In the genomic region with DNA sequence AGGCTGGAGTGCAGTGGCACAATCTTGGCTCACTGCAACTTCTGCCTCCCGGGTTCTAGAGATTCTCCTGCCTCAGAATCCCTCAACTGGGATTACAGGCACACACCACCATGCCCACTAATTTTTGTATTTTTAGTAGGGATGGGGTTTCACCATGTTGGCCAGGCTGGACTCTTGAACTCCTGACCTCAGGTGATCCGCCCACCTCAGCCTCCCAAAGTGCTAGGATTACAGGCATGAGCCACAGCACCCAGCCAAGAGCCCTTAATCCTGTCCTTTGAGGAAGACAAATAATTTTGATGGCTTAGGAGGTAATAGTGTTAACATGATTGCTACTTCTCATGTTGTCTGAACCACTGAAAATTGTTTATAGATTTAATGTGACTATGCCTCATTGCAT, we compare ENCODE assay signal across 19 cellular contexts. TPM values are rescaled to one million over a fixed set of nuclear protein-coding genes. Genes with fewer than 3 reads are reported as not detected.
"Had no signal": no experiment of that assay in that cellular context is flagged by ENCODE, and none has a peak within 500 bp of the region (broad histone marks: within the 10 kb centered on the region; RNA-seq: fewer than 3 reads in every experiment).

No MANE protein-coding gene starts in this region.

RNA-seq across cellular contexts. Expression of a gene that starts 39.1 kb away (rescaled TPM):
- total RNA-seq: activated B cell treated with CpG ODN at 0.5 μM for 24 hours; activated CD4-positive, alpha-beta memory T cell treated with anti-CD3 and anti-CD28 coated beads for 36 hours; activated CD4-positive, alpha-beta T cell treated with anti-CD3 and anti-CD28 coated beads, Interleukin-2, amount 10 ng/mL, durations not matched to agents 24 days and 14 days; activated CD8-positive, alpha-beta memory T cell treated with anti-CD3 and anti-CD28 coated beads for 36 hours; activated CD8-positive, alpha-beta T cell treated with anti-CD3 and anti-CD28 coated beads for 36 hours; activated naive CD4-positive, alpha-beta T cell treated with anti-CD3 and anti-CD28 coated beads for 36 hours; activated naive CD4-positive, alpha-beta T cell treated with anti-CD3 and anti-CD28 coated beads, Interleukin-2, amount 50 U/mL, for 72 hours; activated naive CD8-positive, alpha-beta T cell treated with anti-CD3 and anti-CD28 coated beads for 36 hours; activated T-cell treated with anti-CD3 and anti-CD28 coated beads, Interleukin-2, amount 50 U/mL, for 4 hours; activated T-cell treated with anti-CD3 and anti-CD28 coated beads, Interleukin-2, amount 50 U/mL, for 72 hours; activated T-helper 1 cell treated with anti-CD3 and anti-CD28 coated beads, Interleukin-12 subunit alpha, Interleukin-12 subunit beta, Interleukin-2, Interleukin-4 antibody, amounts not matched to agents 30 ng/mL and 10 ng/mL and 1 ng/mL, durations not matched to agents 14 hours and 24 hours and 36 hours; activated T-helper 17 cell treated with anti-CD3 and anti-CD28 coated beads, Interleukin-2, amount 50 U/mL, for 72 hours; astrocyte; body of pancreas; cardiac septum; cerebellum; T-helper 2 cell treated with Interferon-gamma antibody and Interleukin-4, amounts not matched to agents 100 ng/mL and 5 ng/mL, for 36 hours had no signal
- polyA plus RNA-seq: aorta had no signal

RNA-seq across cellular contexts. Expression of a gene that starts 47.9 kb away (rescaled TPM):
- total RNA-seq: activated B cell treated with CpG ODN at 0.5 μM for 24 hours; activated CD4-positive, alpha-beta memory T cell treated with anti-CD3 and anti-CD28 coated beads for 36 hours; activated CD4-positive, alpha-beta T cell treated with anti-CD3 and anti-CD28 coated beads, Interleukin-2, amount 10 ng/mL, durations not matched to agents 24 days and 14 days; activated CD8-positive, alpha-beta memory T cell treated with anti-CD3 and anti-CD28 coated beads for 36 hours; activated CD8-positive, alpha-beta T cell treated with anti-CD3 and anti-CD28 coated beads for 36 hours; activated naive CD4-positive, alpha-beta T cell treated with anti-CD3 and anti-CD28 coated beads for 36 hours; activated naive CD4-positive, alpha-beta T cell treated with anti-CD3 and anti-CD28 coated beads, Interleukin-2, amount 50 U/mL, for 72 hours; activated naive CD8-positive, alpha-beta T cell treated with anti-CD3 and anti-CD28 coated beads for 36 hours; activated T-cell treated with anti-CD3 and anti-CD28 coated beads, Interleukin-2, amount 50 U/mL, for 4 hours; activated T-cell treated with anti-CD3 and anti-CD28 coated beads, Interleukin-2, amount 50 U/mL, for 72 hours; activated T-helper 1 cell treated with anti-CD3 and anti-CD28 coated beads, Interleukin-12 subunit alpha, Interleukin-12 subunit beta, Interleukin-2, Interleukin-4 antibody, amounts not matched to agents 30 ng/mL and 10 ng/mL and 1 ng/mL, durations not matched to agents 14 hours and 24 hours and 36 hours; activated T-helper 17 cell treated with anti-CD3 and anti-CD28 coated beads, Interleukin-2, amount 50 U/mL, for 72 hours; astrocyte; T-helper 17 cell; T-helper 2 cell treated with Interferon-gamma antibody and Interleukin-4, amounts not matched to agents 100 ng/mL and 5 ng/mL, for 36 hours had no signal
